21 cellular contexts compared by ENCODE assay signal in the genomic region with DNA sequence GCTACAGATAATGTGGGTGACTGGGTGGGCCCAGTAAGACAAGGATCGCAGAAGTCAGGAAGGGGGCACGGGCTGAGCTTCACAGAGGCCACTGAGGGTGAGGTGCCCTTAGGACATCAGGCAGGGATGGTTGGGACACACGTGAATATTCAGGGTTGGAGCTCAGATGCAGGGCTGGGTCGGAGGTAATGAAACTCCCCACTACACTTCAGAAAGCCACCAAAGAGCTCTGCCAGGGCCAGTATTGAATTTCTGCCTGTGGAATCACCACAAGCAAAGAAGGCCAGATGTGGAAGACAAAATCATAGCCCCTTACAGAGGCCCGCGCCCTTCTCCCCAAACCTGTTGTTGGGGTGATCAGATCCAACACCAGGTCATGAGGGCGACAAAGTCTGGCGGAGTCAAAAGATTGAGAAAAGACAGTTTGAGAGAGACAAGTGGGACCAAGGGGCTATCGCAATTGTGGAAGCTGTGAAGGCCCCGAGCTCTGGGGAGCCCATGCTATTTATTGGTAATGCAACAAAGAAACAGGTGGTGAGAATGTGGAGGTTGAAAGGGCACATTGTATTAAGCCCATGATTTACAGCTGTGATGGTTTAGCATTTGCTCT. TPM values are rescaled to one million over a fixed set of nuclear protein-coding genes. Genes with fewer than 3 reads are reported as not detected.
"Had no signal": no experiment of that assay in that cellular context is flagged by ENCODE, and none has a peak within 500 bp of the region (broad histone marks: within the 10 kb centered on the region; RNA-seq: fewer than 3 reads in every experiment).

No MANE protein-coding gene starts in this region.

- H3K36me3 ChIP-seq: SJSA1 had no signal

- H3K27ac ChIP-seq: SJSA1, SK-N-MC had no signal

- H3K4me3 ChIP-seq: SJSA1, SK-N-MC had no signal

- DNase-seq: KBM-7, MV-4-11, NCI-H1048, NCI-H1105, NCI-H1436 treated with DMSO at 0.1 percent for 48 hours, NCI-H1694, NCI-H187 treated with DMSO at 0.1 percent for 48 hours, NCI-H2029 treated with DMSO at 0.1 percent for 48 hours, NCI-H2107, NCI-H2171 treated with DMSO at 0.1 percent for 48 hours, NCI-H526 treated with DMSO at 0.1 percent for 48 hours, NCI-H774, Right ventricle myocardium superior, RPMI8226, SIG-M5 had no signal

RNA-seq across cellular contexts. Expression of gene STRA8, which starts 42.4 kb away (rescaled TPM):
- total RNA-seq: HT-29, LHCN-M2, MCF 10A, NCI-H460, Right ventricle myocardium superior, SJSA1 had no signal
